ENCODE assay signal across 8 cellular contexts in the genomic region with DNA sequence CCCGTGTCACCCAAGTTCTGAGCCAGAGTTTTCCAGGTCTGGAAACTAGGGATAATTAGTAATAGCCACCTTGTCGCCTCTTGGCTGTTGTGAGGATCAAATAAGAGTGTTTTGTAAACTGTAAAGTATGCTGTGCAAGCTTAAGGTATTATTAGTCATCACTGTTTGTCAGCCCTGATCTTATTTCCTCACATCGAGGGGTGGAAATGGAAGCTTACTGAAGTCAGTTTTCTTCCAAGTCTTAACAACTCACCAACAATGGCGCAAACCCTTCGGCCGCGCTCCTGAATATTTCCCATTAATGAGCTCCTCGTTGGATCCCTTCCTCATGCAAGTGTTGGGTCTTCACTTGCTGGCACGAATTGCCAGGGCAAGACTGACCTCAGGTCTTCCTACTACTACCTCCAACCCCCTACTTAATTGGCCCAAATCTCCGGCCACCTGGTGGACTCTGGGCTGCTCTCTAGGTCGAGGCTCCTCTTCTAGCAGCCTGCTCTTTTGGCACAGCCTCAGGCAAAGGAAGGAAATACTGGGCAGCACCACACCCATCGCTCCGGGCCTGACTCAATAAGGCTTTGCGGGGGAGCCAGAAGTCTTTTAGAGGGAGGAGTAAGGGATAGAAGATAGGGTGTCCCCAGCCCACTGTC. TPM values are rescaled to one million over a fixed set of nuclear protein-coding genes. Genes with fewer than 3 reads are reported as not detected.
DNase-seq lines count a peak whose midpoint lies in the region; ATAC-seq, FAIRE-seq and TF ChIP-seq lines count a peak whose summit lies in the region.

No MANE protein-coding gene starts in this region.

- H3K4me1 ChIP-seq in OCI-LY7 (ENCODE audit: insufficient read depth, low read length, poor library complexity, severe bottlenecking), result peaks cover 19% of the 10 kb centered on the region

- no peak for TF ChIP-seq POLR2A in H54 (IDR thresholded peaks at IDR 0.05; ENCODE audit: low read depth, low read length)

- H3K36me3 ChIP-seq in OCI-LY7 (ENCODE audit: insufficient read depth, low read length), result peaks cover 59% of the 10 kb centered on the region

- no peaks in the 10 kb centered on the region for H3K9me3 Mint-ChIP-seq in natural killer cell treated with Interleukin-12 subunit alpha and Interleukin-12 subunit beta and Interleukin-15 and Interleukin-18, amount 100 ng/mL, for 72 hours

- no TSS peak for BruUV-seq in OCI-LY7 (replicated peaks; lab: Mats Ljungman, UMichigan)

- POLR2A ChIA-PET in OCI-LY7 (lab: Charles Lee), result interaction anchor here (0.8 to 3.1 kb wide), 7 partner anchors 12 to 79 kb away, joined by 3 to 11 read pairs (median 3); no protein-coding TSS in a partner anchor

- intact Hi-C loops in OCI-LY7 (cut with micrococcal nuclease; ENCODE audit: unreplicated experiment), result loop anchor here (1.0 to 10.0 kb wide), 6 partner anchors 38 to 294 kb away; a partner anchor contains a TSS

- CTCF ChIA-PET in OCI-LY7 (lab: Charles Lee; ENCODE audit: unreplicated experiment), result interaction anchor here (1.0 to 1.4 kb wide), 2 partner anchors 13 to 39 kb away, joined by 3 read pairs; no protein-coding TSS in a partner anchor

- H3K27me3 Mint-ChIP-seq in natural killer cell treated with Interleukin-12 subunit alpha and Interleukin-12 subunit beta and Interleukin-15 and Interleukin-18, amount 100 ng/mL, for 72 hours, result no peaks in the 10 kb centered on the region

- H3K79me2 ChIP-seq in OCI-LY7 (ENCODE audit: insufficient read depth, low read depth, low read length), result peaks cover 15% of the 10 kb centered on the region; the same call in 1 of the 2 replicates

- peaks cover 23% of the 10 kb centered on the region for H3K36me3 Mint-ChIP-seq in natural killer cell treated with Interleukin-12 subunit alpha and Interleukin-12 subunit beta and Interleukin-15 and Interleukin-18, amount 100 ng/mL, for 72 hours

- DNase-seq in GM19239 (ENCODE audit: insufficient read length, low spot score) (no peak), OCI-LY7 (ENCODE audit: low spot score) (no peak), coronary artery (ENCODE audit: low spot score) (no peak), H54 (ENCODE audit: insufficient read length, low spot score) (no peak)
- DNase-seq in natural killer cell treated with Interleukin-12 subunit alpha and Interleukin-12 subunit beta and Interleukin-15 and Interleukin-18, amount 100 ng/mL, for 72 hours (ENCODE audit: low spot score), result peak; percentile 22

- FAIRE-seq in GM19239 (lab: Jason Lieb, UNC), result peak; percentile 40
- no peak for FAIRE-seq in H54 (lab: Jason Lieb, UNC)

- H2AFZ ChIP-seq in OCI-LY7 (ENCODE audit: low read length), result no peak overlapping the region

- no peaks in the 10 kb centered on the region for H3K9me3 ChIP-seq in OCI-LY7 (ENCODE audit: low read length)

- H3K27ac ChIP-seq in OCI-LY7 (ENCODE audit: low read depth, low read length, poor library complexity, severe bottlenecking), result no peak overlapping the region
- H3K27ac ChIP-seq in coronary artery, result peak overlapping the region; percentile 83 to 92

- peak overlapping the region; percentile 95 to 96 for H3K27ac Mint-ChIP-seq in natural killer cell treated with Interleukin-12 subunit alpha and Interleukin-12 subunit beta and Interleukin-15 and Interleukin-18, amount 100 ng/mL, for 72 hours

- peak in 1 of 2 donors; percentile 5 for ATAC-seq in natural killer cell treated with Interleukin-12 subunit alpha and Interleukin-12 subunit beta and Interleukin-15 and Interleukin-18, amount 100 ng/mL, for 72 hours
- ATAC-seq in GM21786 (IDR thresholded peaks at IDR 0.05; ENCODE audit: unreplicated experiment), result no peak
- ATAC-seq in GM21360 (IDR thresholded peaks at IDR 0.05; ENCODE audit: unreplicated experiment), result no peak
- ATAC-seq in GM18870 (IDR thresholded peaks at IDR 0.05; ENCODE audit: unreplicated experiment), result no peak

- H3K9me2 ChIP-seq in OCI-LY7 (ENCODE audit: insufficient read depth, low read length), result no peaks in the 10 kb centered on the region

- no peaks in the 10 kb centered on the region for H4K20me1 ChIP-seq in OCI-LY7 (ENCODE audit: insufficient read depth, low read length)

- H3K4me2 ChIP-seq in OCI-LY7 (ENCODE audit: low read length), result peak overlapping the region; percentile 30; the same call in 1 of the 2 replicates

- H3K4me1 Mint-ChIP-seq in natural killer cell treated with Interleukin-12 subunit alpha and Interleukin-12 subunit beta and Interleukin-15 and Interleukin-18, amount 100 ng/mL, for 72 hours (ENCODE audit: low read depth in 2 of 2), result peaks cover 52 to 53% of the 10 kb centered on the region in 2 donors

- TF ChIP-seq CTCF in OCI-LY7 (conservative IDR thresholded peaks at IDR 0.05; ENCODE audit: low read length) (peak; percentile 59), coronary artery (IDR thresholded peaks at IDR 0.05) (no peak)

- H3K4me3 ChIP-seq in OCI-LY7 (ENCODE audit: low read depth, low read length, poor library complexity, severe bottlenecking), result peak overlapping the region; percentile 20
- peak overlapping the region; percentile 84 for H3K4me3 ChIP-seq in coronary artery

- H3K4me3 Mint-ChIP-seq in natural killer cell treated with Interleukin-12 subunit alpha and Interleukin-12 subunit beta and Interleukin-15 and Interleukin-18, amount 100 ng/mL, for 72 hours, result peak overlapping the region; percentile 97

RNA-seq across cellular contexts. Expression of a gene that starts 0.9 kb away (rescaled TPM):
- 38.1 and 51.2 TPM in 2 replicates for total RNA-seq in OCI-LY7 (2014; rRNA removed; shearing (Covaris generic))
- 48.9 and 51.4 TPM in 2 replicates for total RNA-seq in OCI-LY7 (2022)
- total RNA-seq in natural killer cell treated with Interleukin-12 subunit alpha and Interleukin-12 subunit beta and Interleukin-15 and Interleukin-18, amount 100 ng/mL, for 72 hours, result 100 to 1,000 TPM in 1 of 2 donors, 10 to 100 TPM in 1; 90.9 to 115 TPM

RNA-seq across cellular contexts. Expression of a gene that starts 30.7 kb away (rescaled TPM):
- 37.8 and 61.0 TPM in 2 replicates for total RNA-seq in OCI-LY7 (2014; rRNA removed; shearing (Covaris generic))
- total RNA-seq in OCI-LY7 (2022), result 59.3 and 69.0 TPM in 2 replicates
- 10 to 100 TPM; 59.3 to 87.7 TPM for total RNA-seq in natural killer cell treated with Interleukin-12 subunit alpha and Interleukin-12 subunit beta and Interleukin-15 and Interleukin-18, amount 100 ng/mL, for 72 hours

RNA-seq across cellular contexts. Expression of a gene that starts 55.3 kb away (rescaled TPM):
- total RNA-seq in OCI-LY7 (2014; rRNA removed; shearing (Covaris generic)), result 29.9 and 40.4 TPM in 2 replicates
- 44.3 and 45.2 TPM in 2 replicates for total RNA-seq in OCI-LY7 (2022)
- 10 to 100 TPM; 22.4 to 36.4 TPM for total RNA-seq in natural killer cell treated with Interleukin-12 subunit alpha and Interleukin-12 subunit beta and Interleukin-15 and Interleukin-18, amount 100 ng/mL, for 72 hours
